ENCODE assay signal across 14 cellular contexts in the genomic region with DNA sequence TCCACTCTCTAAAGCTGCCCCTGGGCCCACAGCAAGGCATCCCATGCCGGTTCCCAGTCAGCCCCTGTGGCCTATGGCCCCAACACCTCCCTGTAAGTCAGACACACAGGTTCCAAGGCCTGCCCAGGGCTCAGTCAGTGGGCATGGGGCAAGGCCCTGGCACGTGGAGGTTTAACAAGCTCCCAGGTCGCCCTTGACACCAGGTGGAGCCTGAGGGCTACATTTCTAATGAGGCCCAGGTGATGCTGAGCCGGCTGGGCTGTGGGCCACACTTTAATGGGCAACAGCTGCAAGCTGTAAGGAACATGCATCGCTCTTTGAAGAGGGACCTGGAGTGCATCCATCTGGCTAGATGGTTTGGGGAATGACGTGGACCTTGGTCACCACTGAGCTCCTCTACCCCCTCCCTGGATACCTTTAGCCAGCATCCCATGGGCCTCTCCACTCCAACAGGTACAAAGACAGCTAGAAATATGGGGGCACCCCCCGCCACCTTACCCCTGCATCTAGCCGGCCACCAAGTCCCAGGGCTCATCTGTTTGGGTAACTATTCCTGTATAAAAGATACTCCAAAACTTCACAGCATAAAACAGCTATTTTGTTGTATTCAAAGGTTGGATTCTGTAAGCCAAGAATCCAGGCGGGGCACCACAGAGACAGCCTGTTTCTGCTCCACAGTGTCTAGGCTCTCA.
DNase-seq lines count a peak whose midpoint lies in the region; ATAC-seq lines count a peak whose summit lies in the region.
"Had no signal": no experiment of that assay in that cellular context is flagged by ENCODE, and none has a peak within 500 bp of the region (broad histone marks: within the 10 kb centered on the region; RNA-seq: fewer than 3 reads in every experiment).

No MANE protein-coding gene starts in this region.

- no peak overlapping the region for H2AFZ ChIP-seq in mesenchymal stem cell (ENCODE audit: low read depth, low read length)

- no peak overlapping the region for H3K23ac ChIP-seq in mesenchymal stem cell (ENCODE audit: low read length in 2 of 2)

- 63% methylated on average over 8 of the region's 9 CpGs for WGBS in mesenchymal stem cell

- peaks cover 5% of the 10 kb centered on the region for H3K9me3 Mint-ChIP-seq in T-helper 2 cell treated with Interferon-gamma antibody and Interleukin-4, amounts not matched to agents 5 μg/mL and 100 μg/mL, for 36 hours

- no peak overlapping the region for H3K27ac ChIP-seq in mesenchymal stem cell (ENCODE audit: low read length, poor library complexity, severe bottlenecking)
- H3K27ac ChIP-seq: A549 had no signal

- H3K4me3 Mint-ChIP-seq in T-helper 2 cell treated with Interferon-gamma antibody and Interleukin-4, amounts not matched to agents 5 μg/mL and 100 μg/mL, for 36 hours: no peak overlapping the region
- H3K4me3 Mint-ChIP-seq: activated T-cell treated with anti-CD3 and anti-CD28 coated beads, Interleukin-2, amount 50 U/mL, for 72 hours; nephron progenitor cell; T-helper 17 cell had no signal

- no peak overlapping the region for H3K4ac ChIP-seq in mesenchymal stem cell (ENCODE audit: low read depth in 1 of 2, low read length in 2 of 2)

- no peaks in the 10 kb centered on the region for H3K4me1 ChIP-seq in adipocyte (ENCODE audit: control insufficient read depth, insufficient read depth, low read length)
- H3K4me1 ChIP-seq in mesenchymal stem cell (ENCODE audit: control insufficient read depth, insufficient read depth, low read depth, low read length): peaks cover 7% of the 10 kb centered on the region
- H3K4me1 ChIP-seq: A549 had no signal

- H3K14ac ChIP-seq in mesenchymal stem cell (ENCODE audit: low read length in 2 of 2): no peak overlapping the region

- H3K27me3 Mint-ChIP-seq in T-helper 2 cell treated with Interferon-gamma antibody and Interleukin-4, amounts not matched to agents 5 μg/mL and 100 μg/mL, for 36 hours (ENCODE audit: low read depth): no peaks in the 10 kb centered on the region

- H3K4me3 ChIP-seq in adipocyte (ENCODE audit: low read length): no peak overlapping the region
- no peak overlapping the region for H3K4me3 ChIP-seq in mesenchymal stem cell (ENCODE audit: insufficient read depth in 1 of 2, low read depth in 1 of 2, low read length in 2 of 2)
- H3K4me3 ChIP-seq: A549 had no signal

- no peaks in the 10 kb centered on the region for H3K36me3 ChIP-seq in adipocyte (ENCODE audit: control insufficient read depth, insufficient read depth, low read length, severe bottlenecking)
- H3K36me3 ChIP-seq in mesenchymal stem cell (ENCODE audit: control insufficient read depth in 1 of 2, insufficient read depth in 2 of 2, low read depth in 1 of 2, low read length in 2 of 2): no peaks in the 10 kb centered on the region

- H3K4me1 Mint-ChIP-seq in T-helper 2 cell treated with Interferon-gamma antibody and Interleukin-4, amounts not matched to agents 5 μg/mL and 100 μg/mL, for 36 hours (ENCODE audit: low read depth): no peaks in the 10 kb centered on the region
- H3K4me1 Mint-ChIP-seq: T-helper 17 cell had no signal

- ATAC-seq in HG03354 (IDR thresholded peaks at IDR 0.05; ENCODE audit: poor library complexity, severe bottlenecking, unreplicated experiment) (no peak), GM18870 (IDR thresholded peaks at IDR 0.05; ENCODE audit: unreplicated experiment) (no peak)
- ATAC-seq: A549; activated T-cell treated with anti-CD3 and anti-CD28 coated beads, Interleukin-2, amount 50 U/mL, for 72 hours; T-helper 17 cell had no signal

- no peaks in the 10 kb centered on the region for H3K36me3 Mint-ChIP-seq in T-helper 2 cell treated with Interferon-gamma antibody and Interleukin-4, amounts not matched to agents 5 μg/mL and 100 μg/mL, for 36 hours (ENCODE audit: low read depth)

- no peak overlapping the region for H2BK12ac ChIP-seq in mesenchymal stem cell (ENCODE audit: low read length in 2 of 2)

- peak; percentile 28 for DNase-seq in NCI-H2107 treated with DMSO at 0.1 percent for 48 hours (lab: John Stamatoyannopoulos, UW; ENCODE audit: unreplicated experiment)
- no peak for DNase-seq in NCI-H2107 (lab: John Stamatoyannopoulos, UW)
- DNase-seq in NCI-H1092 (lab: John Stamatoyannopoulos, UW): peak; percentile 66
- peak; percentile 74 for DNase-seq in adipocyte (ENCODE audit: low read depth)
- DNase-seq in mesenchymal stem cell: no peak
- DNase-seq in T-helper 2 cell treated with Interferon-gamma antibody and Interleukin-4, amounts not matched to agents 5 μg/mL and 100 μg/mL, for 36 hours (ENCODE audit: low spot score): no peak
- DNase-seq: hippocampal formation, NCI-H2227 treated with DMSO at 0.1 percent for 48 hours, nephron progenitor cell, T-helper 17 cell had no signal

- H3K27me3 ChIP-seq in adipocyte (replicated peaks; ENCODE audit: control insufficient read depth, insufficient read depth, low read length) (peaks cover 5% of the 10 kb centered on the region), mesenchymal stem cell (ENCODE audit: control insufficient read depth in 1 of 2, insufficient read depth in 1 of 2, low read length in 2 of 2) (peaks cover 0 to 2% of the 10 kb centered on the region in 2 experiments)

- H3K4me2 ChIP-seq in mesenchymal stem cell (ENCODE audit: low read length, poor library complexity, severe bottlenecking): no peak overlapping the region
- H3K4me2 ChIP-seq: A549 had no signal

- no peak overlapping the region for H2BK15ac ChIP-seq in mesenchymal stem cell (ENCODE audit: low read depth, poor library complexity, severe bottlenecking)

- peaks cover 14% of the 10 kb centered on the region for H3K9me3 ChIP-seq in adipocyte (ENCODE audit: control insufficient read depth, low read length)
- peaks cover 16% of the 10 kb centered on the region for H3K9me3 ChIP-seq in mesenchymal stem cell (ENCODE audit: control insufficient read depth, low read length)

- no peak overlapping the region for H3K27ac Mint-ChIP-seq in T-helper 2 cell treated with Interferon-gamma antibody and Interleukin-4, amounts not matched to agents 5 μg/mL and 100 μg/mL, for 36 hours
- H3K27ac Mint-ChIP-seq: activated T-cell treated with anti-CD3 and anti-CD28 coated beads, Interleukin-2, amount 50 U/mL, for 72 hours; nephron progenitor cell; T-helper 17 cell had no signal

- no peak overlapping the region for H4K8ac ChIP-seq in mesenchymal stem cell (ENCODE audit: low read length)

- H3K79me1 ChIP-seq in mesenchymal stem cell (replicated peaks; ENCODE audit: low read length, poor library complexity, severe bottlenecking): no peaks in the 10 kb centered on the region

- peak overlapping the region; percentile 10 for H4K91ac ChIP-seq in mesenchymal stem cell (ENCODE audit: low read length)

- H2BK5ac ChIP-seq in mesenchymal stem cell (ENCODE audit: low read depth, low read length, poor library complexity, severe bottlenecking): no peak overlapping the region

- H3K9ac ChIP-seq in adipocyte (ENCODE audit: low read length): no peak overlapping the region
- no peak overlapping the region for H3K9ac ChIP-seq in mesenchymal stem cell (ENCODE audit: low read length)

- H2BK120ac ChIP-seq in mesenchymal stem cell (ENCODE audit: low read depth, low read length): peak overlapping the region; percentile 7

- H3K18ac ChIP-seq in mesenchymal stem cell (ENCODE audit: low read depth in 1 of 2, low read length in 2 of 2): peak overlapping the region in 1 of 2 experiments; percentile 37

- no peak overlapping the region for H2AK5ac ChIP-seq in mesenchymal stem cell (ENCODE audit: low read length, severe bottlenecking)

Comparison
In these comparisons a context has a peak if more than half of its experiments do, and no peak if none do; other contexts are left out.
1. DNase-seq: peak in NCI-H2107 treated with DMSO at 0.1 percent for 48 hours (single experiment), NCI-H1092 (single experiment) and adipocyte (single experiment); none in NCI-H2107 (single experiment), mesenchymal stem cell (single experiment) and T-helper 2 cell treated with Interferon-gamma antibody and Interleukin-4, amounts not matched to agents 5 μg/mL and 100 μg/mL, for 36 hours (single experiment).